In genomic region chr4:109886303-109886702, GRCh38 we compare ENCODE assay signal across 27 cellular contexts. TPM values are rescaled to one million over a fixed set of nuclear protein-coding genes. Genes with fewer than 3 reads are reported as not detected.
"Had no signal": no experiment of that assay in that cellular context is flagged by ENCODE, and none has a peak within 500 bp of the region (broad histone marks: within the 10 kb centered on the region; RNA-seq: fewer than 3 reads in every experiment).

No MANE protein-coding gene starts in this region.

- H3K4me2 ChIP-seq: KMS-11, SK-N-SH had no signal

- FAIRE-seq: HepG2 had no signal

- ATAC-seq: HepG2, Panc1, PC-3 had no signal

- H3K9ac ChIP-seq: KMS-11, SK-N-SH had no signal

- H3K9me3 ChIP-seq: SK-N-SH had no signal

- DNase-seq: IMR-90, Kasumi-1, MM.1S, MV-4-11, NCI-H1048, NCI-H1105, NCI-H1417, NCI-H1436 treated with DMSO at 0.1 percent for 48 hours, NCI-H1694, NCI-H187 treated with DMSO at 0.1 percent for 48 hours, NCI-H2029 treated with DMSO at 0.1 percent for 48 hours, NCI-H2171 treated with DMSO at 0.1 percent for 48 hours, NCI-H524, NCI-H526 treated with DMSO at 0.1 percent for 48 hours, NCI-H748 treated with DMSO at 0.1 percent for 48 hours, PC-3, SHP77, SK-N-SH, SW 1271 had no signal

- H3K27ac ChIP-seq: KMS-11, RWPE1 had no signal

RNA-seq across cellular contexts. Expression of gene LRIT3, which starts 38.4 kb away (rescaled TPM):
- total RNA-seq: HepG2, HT1080, IMR-90, M059J, NCI-H460, SK-MEL-5 had no signal
- polyA plus RNA-seq: SK-N-SH had no signal

RNA-seq across cellular contexts. Expression of gene RRH, which starts 58.5 kb away (rescaled TPM):
- total RNA-seq: HT1080, IMR-90, M059J, NCI-H460, SK-MEL-5 had no signal
